Comparison of ENCODE assay signal across 9 cellular contexts in genomic region chrX:115425359-115425758, GRCh38.
"Had no signal": no experiment of that assay in that cellular context is flagged by ENCODE, and none has a peak within 500 bp of the region (broad histone marks: within the 10 kb centered on the region; RNA-seq: fewer than 3 reads in every experiment).

No MANE protein-coding gene starts in this region.

- FAIRE-seq: H1, H54, K562 had no signal

- H3K4me1 Mint-ChIP-seq: GM23338 had no signal

- ATAC-seq: GM23338, K562 had no signal

- H3K27ac Mint-ChIP-seq: GM23338 had no signal

- DNase-seq: H9, HCEC 1CT, IMR-90, KG1 had no signal

- H3K4me3 Mint-ChIP-seq: GM23338, H9 had no signal

- H3K27ac ChIP-seq: HL-60 had no signal

- H2AFZ ChIP-seq: GM23338 had no signal

- H3K4me2 ChIP-seq: GM23338 had no signal

- H3K4me3 ChIP-seq: GM23338, K562 had no signal
